Comparison of ENCODE assay signal across 8 cellular contexts in genomic region chr2:3423492-3424170, GRCh38. TPM values are rescaled to one million over a fixed set of nuclear protein-coding genes. Genes with fewer than 3 reads are reported as not detected.
A peak's percentile ranks its signal among the peaks of the same experiment; 100 is the strongest.
DNase-seq lines count a peak whose midpoint lies in the region; ATAC-seq, FAIRE-seq and TF ChIP-seq lines count a peak whose summit lies in the region.

No MANE protein-coding gene starts in this region.

- H3K4me3 ChIP-seq in Peyer's patch: no peak overlapping the region
- H3K4me3 ChIP-seq in fibroblast of the aortic adventitia (ENCODE audit: low read depth, low read length): no peak overlapping the region
- H3K4me3 ChIP-seq in pancreas: no peak overlapping the region
- no peak overlapping the region for H3K4me3 ChIP-seq in upper lobe of left lung

- TF ChIP-seq CTCF in Peyer's patch (IDR thresholded peaks at IDR 0.05): peak; percentile 76 to 99 (median 86)
- TF ChIP-seq CTCF in fibroblast of the aortic adventitia (IDR thresholded peaks at IDR 0.05; ENCODE audit: insufficient read depth, low read length): peak; percentile 99
- peak; percentile 88 to 98 (median 94) for TF ChIP-seq CTCF in pancreas (IDR thresholded peaks at IDR 0.05)
- peak; percentile 81 to 98 (median 89) for TF ChIP-seq CTCF in upper lobe of left lung (IDR thresholded peaks at IDR 0.05)

- peak; percentile 82 for DNase-seq in ELF-1 (ENCODE audit: low read depth, low spot score)
- peak; percentile 68 to 90 (median 83) for DNase-seq in Peyer's patch
- peak; percentile 55 for DNase-seq in activated T-helper 1 cell treated with Interleukin-2 at 50 U/mL for 16 hours (ENCODE audit: low read depth)
- DNase-seq in fibroblast of the aortic adventitia (ENCODE audit: low read depth): peak; percentile 60
- peak; percentile 25 to 91 (median 62) for DNase-seq in pancreas
- peak in 1 of 2 donors; percentile 57 for DNase-seq in upper lobe of left lung
- DNase-seq in DMS79 treated with DMSO at 0.1 percent for 48 hours (lab: John Stamatoyannopoulos, UW): no peak

- FAIRE-seq in pancreas (lab: Jason Lieb, UNC): no peak

- H3K27ac ChIP-seq in Peyer's patch: no peak overlapping the region
- H3K27ac ChIP-seq in pancreas: no peak overlapping the region
- no peak overlapping the region for H3K27ac ChIP-seq in upper lobe of left lung

- 66 to 68% methylated on average over 19 of the region's 19 CpGs for WGBS in pancreas, 2 donors
- WGBS in upper lobe of left lung, 2 donors: 64 to 69% methylated on average over 19 of the region's 19 CpGs

- peak; percentile 53 for ATAC-seq in HG03060 (IDR thresholded peaks at IDR 0.05; ENCODE audit: low read depth, unreplicated experiment)
- ATAC-seq in pancreas: peak; percentile 55 to 87 (median 67)
- peak; percentile 63 to 85 for ATAC-seq in upper lobe of left lung (ENCODE audit: low FRiP score in 2 of 2)

- peaks cover 0 to 63% (median 0%) of the 10 kb centered on the region in 3 donors for H3K36me3 ChIP-seq in Peyer's patch
- H3K36me3 ChIP-seq in pancreas: peaks cover 4 to 34% (median 9%) of the 10 kb centered on the region in 3 donors
- peaks cover 0 to 84% (median 41%) of the 10 kb centered on the region in 4 donors for H3K36me3 ChIP-seq in upper lobe of left lung

- no peak for TF ChIP-seq EP300 in upper lobe of left lung (IDR thresholded peaks at IDR 0.05)

- intact Hi-C loops in pancreas (cut with DNase I): loop anchor here in 1 of 3 donors (10.0 kb wide), 1 partner anchor 221 kb away; no protein-coding TSS in a partner anchor

- TF ChIP-seq POLR2A in Peyer's patch (IDR thresholded peaks at IDR 0.05): no peak
- no peak for TF ChIP-seq POLR2A in upper lobe of left lung (IDR thresholded peaks at IDR 0.05)

- no peaks in the 10 kb centered on the region for H3K27me3 ChIP-seq in Peyer's patch
- no peaks in the 10 kb centered on the region for H3K27me3 ChIP-seq in pancreas
- no peaks in the 10 kb centered on the region for H3K27me3 ChIP-seq in upper lobe of left lung

- H3K4me1 ChIP-seq in Peyer's patch: no peaks in the 10 kb centered on the region
- H3K4me1 ChIP-seq in pancreas: no peaks in the 10 kb centered on the region
- peaks cover 0 to 6% (median 0%) of the 10 kb centered on the region in 4 donors for H3K4me1 ChIP-seq in upper lobe of left lung

- H3K9me3 ChIP-seq in Peyer's patch (no peaks in the 10 kb centered on the region), pancreas (no peaks in the 10 kb centered on the region), upper lobe of left lung (no peaks in the 10 kb centered on the region)

RNA-seq across cellular contexts. Expression of gene TRAPPC12, which starts 44.1 kb away (rescaled TPM):
- total RNA-seq in Peyer's patch (100 to 1,000 TPM; 122 to 191 (median 158) TPM), fibroblast of the aortic adventitia (ENCODE audit: low replicate concordance) (42.7 and 62.7 TPM in 2 replicates), pancreas (10 to 100 TPM; 35.2 to 60.5 (median 39.4) TPM), upper lobe of left lung (100 to 1,000 TPM in 2 of 6 donors, 10 to 100 TPM in 4; 68.1 to 307 (median 91.5) TPM)
- 10 to 100 TPM; 82.9 to 97.5 TPM for polyA plus RNA-seq in pancreas

RNA-seq across cellular contexts. Expression of gene EIPR1, which starts 46.0 kb away (rescaled TPM):
- total RNA-seq in Peyer's patch (10 to 100 TPM; 23.4 to 94.1 (median 36.2) TPM), fibroblast of the aortic adventitia (ENCODE audit: low replicate concordance) (23.3 and 36.1 TPM in 2 replicates), pancreas (10 to 100 TPM in 1 of 6 donors, 1 to 10 TPM in 5; 4.3 to 12.5 (median 6.4) TPM), upper lobe of left lung (10 to 100 TPM; 17.6 to 39.8 (median 23.6) TPM)
- polyA plus RNA-seq in pancreas: 10 to 100 TPM in 1 of 2 donors, 1 to 10 TPM in 1; 5.9 to 12.4 TPM
